ENCODE assay signal across 9 cellular contexts in the genomic region with DNA sequence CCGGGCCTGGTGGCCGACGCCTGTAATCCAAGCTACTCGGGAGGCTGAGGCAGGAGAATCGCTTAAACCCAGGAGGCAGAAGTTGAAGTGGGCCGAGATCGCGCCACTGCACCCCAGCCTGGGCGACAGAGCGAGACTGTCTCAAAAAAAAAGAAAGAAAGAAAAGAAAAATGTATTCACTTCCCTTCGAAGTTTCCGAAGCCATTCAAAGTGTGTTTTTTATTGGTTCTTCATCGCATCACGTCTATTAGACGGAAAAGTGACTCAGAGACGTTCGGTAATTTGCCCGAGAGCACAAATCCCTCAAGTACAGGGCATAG. TPM values are rescaled to one million over a fixed set of nuclear protein-coding genes. Genes with fewer than 3 reads are reported as not detected.
DNase-seq lines count a peak whose midpoint lies in the region; ATAC-seq and TF ChIP-seq lines count a peak whose summit lies in the region.
"Not testable (repeated sequence)": the region's sequence is repeated elsewhere in the genome, so short reads cannot be mapped to it uniquely, and the experiment has no call there.
"Had no signal": no experiment of that assay in that cellular context is flagged by ENCODE, and none has a peak within 500 bp of the region (broad histone marks: within the 10 kb centered on the region; RNA-seq: fewer than 3 reads in every experiment).

No MANE protein-coding gene starts in this region.

- not testable (repeated sequence) for TF ChIP-seq CTCF in OCI-LY3 (IDR thresholded peaks at IDR 0.05; ENCODE audit: low read depth, low read length); glutamatergic neuron (IDR thresholded peaks at IDR 0.05; ENCODE audit: partially characterized antibody, unreplicated experiment); vagina (IDR thresholded peaks at IDR 0.05)

- H4K20me1 ChIP-seq in OCI-LY3 (ENCODE audit: insufficient read depth, low read length), result not testable (repeated sequence)

- H3K27ac ChIP-seq in OCI-LY3 (ENCODE audit: low read length), result peak overlapping the region; percentile 80
- H3K27ac ChIP-seq in mucosa of rectum (ENCODE audit: low read depth in 2 of 2, low read length in 2 of 2), result peak overlapping the region; percentile 97 to 98
- H3K27ac ChIP-seq in vagina, result peak overlapping the region; percentile 96

- H3K4me3 Mint-ChIP-seq in activated T-cell treated with anti-CD3 and anti-CD28 coated beads, Interleukin-2, amount 50 U/mL, for 4 hours, result peak overlapping the region; percentile 98
- peak overlapping the region; percentile 99 for H3K4me3 Mint-ChIP-seq in central memory CD8-positive, alpha-beta T cell
- H3K4me3 Mint-ChIP-seq in glutamatergic neuron (ENCODE audit: unreplicated experiment), result peak overlapping the region; percentile 94

- not testable (repeated sequence) for TF ChIP-seq POLR2A in vagina (IDR thresholded peaks at IDR 0.05)

- H3K4me2 ChIP-seq in OCI-LY3 (ENCODE audit: low read length), result peak overlapping the region; percentile 59

- ATAC-seq in activated T-cell treated with anti-CD3 and anti-CD28 coated beads, Interleukin-2, amount 50 U/mL, for 4 hours; central memory CD8-positive, alpha-beta T cell (replicated peaks; ENCODE audit: extremely low read depth, poor library complexity, severe bottlenecking): not testable (repeated sequence)

- intact Hi-C loops in vagina (cut with DNase I), result loop anchor here (5.0 kb wide), 1 partner anchor 797 kb away; no protein-coding TSS in a partner anchor

- not testable (repeated sequence) for H3K36me3 ChIP-seq in OCI-LY3 (replicated peaks; ENCODE audit: low read depth, low read length); mucosa of rectum (ENCODE audit: control insufficient read depth in 2 of 2, insufficient read depth in 2 of 2, low read length in 2 of 2); vagina

- peak overlapping the region; percentile 98 for H3K9ac ChIP-seq in OCI-LY3 (ENCODE audit: low read length)
- H3K9ac ChIP-seq in mucosa of rectum (ENCODE audit: low read depth in 1 of 2, low read length in 2 of 2), result peak overlapping the region in 1 of 2 donors; percentile 96

- H3K9me3 Mint-ChIP-seq in activated T-cell treated with anti-CD3 and anti-CD28 coated beads, Interleukin-2, amount 50 U/mL, for 4 hours; central memory CD8-positive, alpha-beta T cell; glutamatergic neuron (ENCODE audit: unreplicated experiment): not testable (repeated sequence)

- H2AFZ ChIP-seq in OCI-LY3 (ENCODE audit: low read depth, low read length), result peak overlapping the region; percentile 98

- peaks cover 30% of the 10 kb centered on the region for H3K79me2 ChIP-seq in OCI-LY3 (ENCODE audit: low read length)

- peak overlapping the region; percentile 85; the same call in 1 of the 2 replicates for H3K4me3 ChIP-seq in GM08714 (ENCODE audit: low read length)
- H3K4me3 ChIP-seq in OCI-LY3 (ENCODE audit: low read length), result peak overlapping the region; percentile 100
- H3K4me3 ChIP-seq in mucosa of rectum (ENCODE audit: low read length in 2 of 2), result peak overlapping the region; percentile 99 to 100
- H3K4me3 ChIP-seq in skeletal muscle cell (ENCODE audit: low read depth, low read length), result peak overlapping the region; percentile 97
- peak overlapping the region; percentile 78 to 84 for H3K4me3 ChIP-seq in vagina

- H3K9me3 ChIP-seq in OCI-LY3 (ENCODE audit: insufficient read depth, low read length); mucosa of rectum (ENCODE audit: control insufficient read depth in 2 of 2, low read length in 2 of 2); vagina: not testable (repeated sequence)

- H3K4me1 ChIP-seq in OCI-LY3 (ENCODE audit: low read length), result peaks cover 10% of the 10 kb centered on the region
- not testable (repeated sequence) for H3K4me1 ChIP-seq in mucosa of rectum (ENCODE audit: control insufficient read depth in 2 of 2, insufficient read depth in 2 of 2, low read length in 2 of 2)
- H3K4me1 ChIP-seq in vagina, result peaks cover 32% of the 10 kb centered on the region

- H3K27me3 Mint-ChIP-seq in activated T-cell treated with anti-CD3 and anti-CD28 coated beads, Interleukin-2, amount 50 U/mL, for 4 hours (ENCODE audit: low read depth); central memory CD8-positive, alpha-beta T cell; glutamatergic neuron (ENCODE audit: unreplicated experiment): not testable (repeated sequence)

- DNase-seq in activated T-cell treated with anti-CD3 and anti-CD28 coated beads, Interleukin-2, amount 50 U/mL, for 4 hours; central memory CD8-positive, alpha-beta T cell (ENCODE audit: low spot score in 2 of 2); glutamatergic neuron; skeletal muscle cell (ENCODE audit: low read depth); vagina (ENCODE audit: extremely low spot score in 2 of 2): not testable (repeated sequence)

- H3K4me1 Mint-ChIP-seq in activated T-cell treated with anti-CD3 and anti-CD28 coated beads, Interleukin-2, amount 50 U/mL, for 4 hours (ENCODE audit: low read depth), result peaks cover 33% of the 10 kb centered on the region
- peaks cover 28% of the 10 kb centered on the region for H3K4me1 Mint-ChIP-seq in central memory CD8-positive, alpha-beta T cell
- H3K4me1 Mint-ChIP-seq in glutamatergic neuron (ENCODE audit: low read depth, unreplicated experiment), result not testable (repeated sequence)

- H3K27me3 ChIP-seq in OCI-LY3 (ENCODE audit: low read depth, low read length); mucosa of rectum (ENCODE audit: control insufficient read depth in 2 of 2, insufficient read depth in 2 of 2, low read length in 2 of 2); vagina: not testable (repeated sequence)

- H3K36me3 Mint-ChIP-seq in activated T-cell treated with anti-CD3 and anti-CD28 coated beads, Interleukin-2, amount 50 U/mL, for 4 hours (ENCODE audit: insufficient read depth); glutamatergic neuron (ENCODE audit: unreplicated experiment): not testable (repeated sequence)
- H3K36me3 Mint-ChIP-seq in central memory CD8-positive, alpha-beta T cell (ENCODE audit: insufficient read depth), result peaks cover 16% of the 10 kb centered on the region

- peak overlapping the region; percentile 92 for H3K27ac Mint-ChIP-seq in central memory CD8-positive, alpha-beta T cell (ENCODE audit: low read depth)
- peak overlapping the region; percentile 91 for H3K27ac Mint-ChIP-seq in glutamatergic neuron (ENCODE audit: unreplicated experiment)

RNA-seq across cellular contexts. Expression of a gene that starts 0.5 kb away (rescaled TPM):
- 10 to 100 TPM; 12.6 to 17.7 (median 13.3) TPM for total RNA-seq in activated T-cell treated with anti-CD3 and anti-CD28 coated beads, Interleukin-2, amount 50 U/mL, for 4 hours
- 27.6 TPM for total RNA-seq in glutamatergic neuron (ENCODE audit: unreplicated experiment)
- total RNA-seq in vagina, result 17.7 TPM

RNA-seq across cellular contexts. Expression of a gene that starts 29.0 kb away (rescaled TPM):
- total RNA-seq in activated T-cell treated with anti-CD3 and anti-CD28 coated beads, Interleukin-2, amount 50 U/mL, for 4 hours, result not detected
- total RNA-seq in glutamatergic neuron (ENCODE audit: unreplicated experiment) (not detected), vagina (not detected)
- total RNA-seq: ureter had no signal

RNA-seq across cellular contexts. Expression of a gene that starts 40.2 kb away (rescaled TPM):
- not detected for total RNA-seq in activated T-cell treated with anti-CD3 and anti-CD28 coated beads, Interleukin-2, amount 50 U/mL, for 4 hours
- total RNA-seq in glutamatergic neuron (ENCODE audit: unreplicated experiment), result not detected
- total RNA-seq in vagina, result not detected
- total RNA-seq: ureter had no signal
